Comparison of ENCODE assay signal across 27 cellular contexts in genomic region chr15:100693451-100693850, GRCh38.
DNase-seq lines count a peak whose midpoint lies in the region; ATAC-seq, FAIRE-seq and TF ChIP-seq lines count a peak whose summit lies in the region.
"Had no signal": no experiment of that assay in that cellular context is flagged by ENCODE, and none has a peak within 500 bp of the region (broad histone marks: within the 10 kb centered on the region; RNA-seq: fewer than 3 reads in every experiment).

No MANE protein-coding gene starts in this region.

- no peak overlapping the region for H3K27ac Mint-ChIP-seq in Caco-2 (ENCODE audit: unreplicated experiment)
- H3K27ac Mint-ChIP-seq: activated CD4-positive, alpha-beta T cell treated with anti-CD3 and anti-CD28 coated beads, Interleukin-2, amount 10 ng/mL, durations not matched to agents 7 days and 5 days; HFFc6 had no signal

- H2AFZ ChIP-seq in keratinocyte (ENCODE audit: control insufficient read depth, low read length): peak overlapping the region; percentile 11
- H2AFZ ChIP-seq: GM23248 had no signal

- H3K9me3 ChIP-seq in adipocyte (ENCODE audit: control insufficient read depth, low read length) (no peaks in the 10 kb centered on the region), keratinocyte (ENCODE audit: control insufficient read depth, low read depth, low read length) (no peaks in the 10 kb centered on the region), stomach (peaks cover 0 to 5% (median 2%) of the 10 kb centered on the region in 4 donors), Caco-2 (no peaks in the 10 kb centered on the region)
- H3K9me3 ChIP-seq: tibial nerve had no signal

- no peak for ATAC-seq in HG02588 (IDR thresholded peaks at IDR 0.05; ENCODE audit: unreplicated experiment)
- ATAC-seq: activated T-cell treated with anti-CD3 and anti-CD28 coated beads, Interleukin-2, amount 50 U/mL, for 4 hours had no signal

- H3K36me3 ChIP-seq in adipocyte (ENCODE audit: control insufficient read depth, insufficient read depth, low read length, severe bottlenecking) (no peaks in the 10 kb centered on the region), keratinocyte (ENCODE audit: control insufficient read depth in 2 of 2, extremely low read depth in 1 of 2, insufficient read depth in 2 of 2, low read length in 2 of 2) (no peaks in the 10 kb centered on the region), stomach (no peaks in the 10 kb centered on the region), Caco-2 (ENCODE audit: control insufficient read depth, insufficient read depth, low read length) (no peaks in the 10 kb centered on the region)
- H3K36me3 ChIP-seq: brain microvascular endothelial cell, tibial nerve had no signal

- no peaks in the 10 kb centered on the region for H3K27me3 Mint-ChIP-seq in Caco-2 (ENCODE audit: insufficient read depth, unreplicated experiment)

- TF ChIP-seq EP300 in stomach (IDR thresholded peaks at IDR 0.05): no peak

- CTCF ChIA-PET in Caco-2 (lab: Charles Lee): no interaction called here

- TF ChIP-seq POLR2A in stomach (IDR thresholded peaks at IDR 0.05): no peak

- intact Hi-C loops in stomach (cut with DNase I; ENCODE audit: low total_unique reads) (no loop called here), Caco-2 (cut with micrococcal nuclease; ENCODE audit: unreplicated experiment) (no loop called here)

- no peaks in the 10 kb centered on the region for H4K20me1 ChIP-seq in keratinocyte (ENCODE audit: control insufficient read depth, extremely low read depth, insufficient read depth, low read length)

- peaks cover 23% of the 10 kb centered on the region for H3K9me3 Mint-ChIP-seq in Caco-2 (ENCODE audit: unreplicated experiment)
- H3K9me3 Mint-ChIP-seq: activated CD4-positive, alpha-beta T cell treated with anti-CD3 and anti-CD28 coated beads, Interleukin-2, amount 10 ng/mL, durations not matched to agents 7 days and 5 days; HFFc6 had no signal

- no TSS peak for BruUV-seq in Caco-2 (replicated peaks; lab: Mats Ljungman, UMichigan)

- H3K4me2 ChIP-seq in keratinocyte (ENCODE audit: control insufficient read depth, extremely low read depth, insufficient read depth, low read depth, low read length): no peak overlapping the region

- H3K4me1 ChIP-seq in adipocyte (ENCODE audit: control insufficient read depth, insufficient read depth, low read length) (peaks cover 89% of the 10 kb centered on the region), keratinocyte (ENCODE audit: control insufficient read depth, extremely low read depth, insufficient read depth, low read length) (peaks cover 8% of the 10 kb centered on the region), stomach (peaks cover 0 to 5% (median 0%) of the 10 kb centered on the region in 4 donors), Caco-2 (no peaks in the 10 kb centered on the region)

- H3K27me3 ChIP-seq in adipocyte (replicated peaks; ENCODE audit: control insufficient read depth, insufficient read depth, low read length) (no peaks in the 10 kb centered on the region), keratinocyte (ENCODE audit: control insufficient read depth, extremely low read depth, insufficient read depth, low read length) (no peaks in the 10 kb centered on the region), stomach (peaks cover 0 to 3% (median 0%) of the 10 kb centered on the region in 3 donors), Caco-2 (replicated peaks; ENCODE audit: control insufficient read depth, insufficient read depth, low read length) (no peaks in the 10 kb centered on the region)
- H3K27me3 ChIP-seq: brain microvascular endothelial cell, tibial nerve had no signal

- peak; percentile 63 for FAIRE-seq in keratinocyte (lab: Jason Lieb, UNC)
- FAIRE-seq: colon had no signal

- no peaks in the 10 kb centered on the region for H3K36me3 Mint-ChIP-seq in Caco-2 (ENCODE audit: insufficient read depth, unreplicated experiment)

- DNase-seq in HT-29 (ENCODE audit: low spot score) (peak; percentile 55), adipocyte (ENCODE audit: low read depth) (no peak), keratinocyte (ENCODE audit: low read depth, low spot score) (no peak), stomach (no peak), Caco-2 (no peak), NOMO-1 treated with dmso at 0.1 percent for 144 hours (lab: John Stamatoyannopoulos, UW; ENCODE audit: unreplicated experiment) (no peak), SHP77 treated with DMSO at 0.1 percent for 48 hours (lab: John Stamatoyannopoulos, UW) (no peak)
- DNase-seq: ACHN; activated CD4-positive, alpha-beta T cell treated with anti-CD3 and anti-CD28 coated beads, Interleukin-2, amount 10 ng/mL, durations not matched to agents 7 days and 5 days; activated T-cell treated with anti-CD3 and anti-CD28 coated beads, Interleukin-2, amount 50 U/mL, for 4 hours; brain microvascular endothelial cell; COR-L47; DND-41; effector memory CD4-positive, alpha-beta T cell; erythroblast; foreskin melanocyte; GM23248; HFFc6; Kasumi-1; mesendoderm; NCI-H510A; Right ventricle myocardium superior; SW 1271; T-helper 9 cell had no signal

- POLR2A ChIA-PET in Caco-2 (lab: Charles Lee): no interaction called here

- H3K4me1 Mint-ChIP-seq in Caco-2 (ENCODE audit: low read depth, unreplicated experiment): peaks cover 8% of the 10 kb centered on the region
- H3K4me1 Mint-ChIP-seq: activated CD4-positive, alpha-beta T cell treated with anti-CD3 and anti-CD28 coated beads, Interleukin-2, amount 10 ng/mL, durations not matched to agents 7 days and 5 days had no signal

- TF ChIP-seq CTCF in keratinocyte (optimal IDR thresholded peaks at IDR 0.05 in 1 of 3, IDR thresholded peaks at IDR 0.05 in 1 of 3, conservative IDR thresholded peaks at IDR 0.05 in 1 of 3; ENCODE audit: extremely low read depth in 1 of 3, insufficient read depth in 2 of 3, low read length in 3 of 3) (no peak), stomach (IDR thresholded peaks at IDR 0.05) (no peak), Caco-2 (IDR thresholded peaks at IDR 0.05; ENCODE audit: insufficient read depth in 1 of 2, low read depth in 1 of 2, low read length in 1 of 2, severe bottlenecking in 1 of 2, unreplicated experiment in 1 of 2) (no peak)

- H3K9ac ChIP-seq in adipocyte (ENCODE audit: low read length) (peak overlapping the region; percentile 77), keratinocyte (ENCODE audit: control insufficient read depth, extremely low read depth, insufficient read depth, low read length) (no peak overlapping the region)
- H3K9ac ChIP-seq: GM23248 had no signal

- no peak overlapping the region for H3K4me3 Mint-ChIP-seq in Caco-2 (ENCODE audit: unreplicated experiment)
- H3K4me3 Mint-ChIP-seq: activated CD4-positive, alpha-beta T cell treated with anti-CD3 and anti-CD28 coated beads, Interleukin-2, amount 10 ng/mL, durations not matched to agents 7 days and 5 days; activated T-cell treated with anti-CD3 and anti-CD28 coated beads, Interleukin-2, amount 50 U/mL, for 4 hours; HFFc6 had no signal

- 41 to 54% (median 45%) methylated on average over 4 of the region's 4 CpGs for WGBS in stomach, 5 donors

- dilution Hi-C loops in keratinocyte (cut with MboI; ENCODE audit: extremely low pct_ligation_motif_present, low sequenced_read_pairs): no loop called here

- H3K4me3 ChIP-seq in adipocyte (ENCODE audit: low read length) (no peak overlapping the region), keratinocyte (ENCODE audit: control insufficient read depth in 2 of 3, extremely low read depth in 1 of 3, insufficient read depth in 2 of 3, low read depth in 1 of 3, low read length in 3 of 3) (no peak overlapping the region), stomach (no peak overlapping the region), Caco-2 (ENCODE audit: low read depth, low read length) (no peak overlapping the region)
- H3K4me3 ChIP-seq: GM23248, tibial nerve had no signal

- no peaks in the 10 kb centered on the region for H3K9me1 ChIP-seq in keratinocyte (ENCODE audit: control insufficient read depth, extremely low read depth, insufficient read depth, low read length)

- H3K79me2 ChIP-seq in keratinocyte (ENCODE audit: control insufficient read depth, insufficient read depth, low read length): no peaks in the 10 kb centered on the region

- no peak overlapping the region for H3K27ac ChIP-seq in keratinocyte (ENCODE audit: control insufficient read depth, insufficient read depth, low read length)
- H3K27ac ChIP-seq in stomach: peak overlapping the region in 3 of 5 donors; percentile 49 to 66 (median 56)
- H3K27ac ChIP-seq: brain microvascular endothelial cell, GM23248 had no signal
